In genomic region chr15:48880070-48880634, GRCh38 we compare ENCODE assay signal across 12 cellular contexts. TPM values are rescaled to one million over a fixed set of nuclear protein-coding genes. Genes with fewer than 3 reads are reported as not detected.
A peak's percentile ranks its signal among the peaks of the same experiment; 100 is the strongest.
DNase-seq lines count a peak whose midpoint lies in the region; ATAC-seq and TF ChIP-seq lines count a peak whose summit lies in the region.
"Had no signal": no experiment of that assay in that cellular context is flagged by ENCODE, and none has a peak within 500 bp of the region (broad histone marks: within the 10 kb centered on the region; RNA-seq: fewer than 3 reads in every experiment).

No MANE protein-coding gene starts in this region.

- H3K4me2 ChIP-seq in BLaER1 (peak overlapping the region; percentile 76), GM23338 (peak overlapping the region; percentile 83)

- 66 to 70% methylated on average over 3 of the region's 3 CpGs for WGBS in upper lobe of left lung, 2 donors

- H3F3A ChIP-seq in GM23338 (replicated peaks; ENCODE audit: low read depth), result no peaks in the 10 kb centered on the region

- H3K27ac ChIP-seq in BLaER1 (no peak overlapping the region), GM23338 (ENCODE audit: low read depth) (no peak overlapping the region), iPS-20b (ENCODE audit: low read length) (no peak overlapping the region), upper lobe of left lung (no peak overlapping the region)

- H4K20me1 ChIP-seq in BLaER1, result peaks cover 18% of the 10 kb centered on the region
- H4K20me1 ChIP-seq in GM23338 (replicated peaks; ENCODE audit: insufficient read depth), result no peaks in the 10 kb centered on the region

- H3K27me3 ChIP-seq in BLaER1 (no peaks in the 10 kb centered on the region), GM23338 (ENCODE audit: insufficient read depth) (no peaks in the 10 kb centered on the region), iPS-20b (ENCODE audit: insufficient read depth, low read length) (no peaks in the 10 kb centered on the region), upper lobe of left lung (no peaks in the 10 kb centered on the region)

- intact Hi-C loops in activated T-helper 1 cell treated with anti-CD3 and anti-CD28 coated beads, Interleukin-12 subunit alpha, Interleukin-12 subunit beta, Interleukin-2, Interleukin-4 antibody, amounts not matched to agents 30 ng/mL and 10 ng/mL and 1 ng/mL, durations not matched to agents 14 hours and 24 hours and 36 hours (cut with micrococcal nuclease), result no loop called here
- intact Hi-C loops in Right ventricle myocardium superior (cut with DNase I), result no loop called here

- no peak overlapping the region for H2AFZ ChIP-seq in GM23338

- peaks cover 8% of the 10 kb centered on the region for H3K27me3 Mint-ChIP-seq in GM23338 (ENCODE audit: insufficient read depth, low read depth, poor library complexity)
- H3K27me3 Mint-ChIP-seq in activated T-helper 1 cell treated with anti-CD3 and anti-CD28 coated beads, Interleukin-12 subunit alpha, Interleukin-12 subunit beta, Interleukin-2, Interleukin-4 antibody, amounts not matched to agents 30 ng/mL and 10 ng/mL and 1 ng/mL, durations not matched to agents 14 hours and 24 hours and 36 hours (ENCODE audit: insufficient read depth), result no peaks in the 10 kb centered on the region

- H3K36me3 ChIP-seq in BLaER1, result no peaks in the 10 kb centered on the region
- H3K36me3 ChIP-seq in GM23338 (ENCODE audit: insufficient read depth), result no peaks in the 10 kb centered on the region
- H3K36me3 ChIP-seq in iPS-20b (ENCODE audit: insufficient read depth, low read depth, low read length), result no peaks in the 10 kb centered on the region
- H3K36me3 ChIP-seq in upper lobe of left lung, result no peaks in the 10 kb centered on the region

- H3K9me2 ChIP-seq in GM23338 (ENCODE audit: insufficient read depth), result no peaks in the 10 kb centered on the region

- DNase-seq in GM23338 (ENCODE audit: low spot score) (no peak), upper lobe of left lung (no peak), NCI-H510A treated with DMSO at 0.1 percent for 48 hours (lab: John Stamatoyannopoulos, UW) (no peak), Right ventricle myocardium superior (no peak)
- DNase-seq in activated T-helper 1 cell treated with anti-CD3 and anti-CD28 coated beads, Interleukin-12 subunit alpha, Interleukin-12 subunit beta, Interleukin-2, Interleukin-4 antibody, amounts not matched to agents 30 ng/mL and 10 ng/mL and 1 ng/mL, durations not matched to agents 14 hours and 24 hours and 36 hours (ENCODE audit: low spot score), result no peak
- DNase-seq: activated effector memory CD4-positive, alpha-beta T cell treated with anti-CD3 and anti-CD28 coated beads, Interleukin-2, amount 50 U/mL, for 16 hours; hypothalamus; MM.1S; T1000 had no signal

- no peak for TF ChIP-seq EP300 in upper lobe of left lung (IDR thresholded peaks at IDR 0.05)

- peaks cover 21% of the 10 kb centered on the region for H3K79me2 ChIP-seq in GM23338 (replicated peaks; ENCODE audit: insufficient read depth)

- no peak overlapping the region for H3K27ac Mint-ChIP-seq in GM23338
- peak overlapping the region; percentile 68 for H3K27ac Mint-ChIP-seq in activated T-helper 1 cell treated with anti-CD3 and anti-CD28 coated beads, Interleukin-12 subunit alpha, Interleukin-12 subunit beta, Interleukin-2, Interleukin-4 antibody, amounts not matched to agents 30 ng/mL and 10 ng/mL and 1 ng/mL, durations not matched to agents 14 hours and 24 hours and 36 hours

- TF ChIP-seq CTCF in GM23338 (conservative IDR thresholded peaks at IDR 0.05; ENCODE audit: low read depth in 2 of 2) (no peak), upper lobe of left lung (IDR thresholded peaks at IDR 0.05) (no peak)

- no peak for ATAC-seq in GM23338
- ATAC-seq in HG02642 (IDR thresholded peaks at IDR 0.05; ENCODE audit: poor library complexity, unreplicated experiment), result no peak
- ATAC-seq in upper lobe of left lung (ENCODE audit: low FRiP score in 2 of 2), result no peak
- no peak for ATAC-seq in Right ventricle myocardium superior (ENCODE audit: poor library complexity)

- no peak overlapping the region for H3K4me3 ChIP-seq in BLaER1
- H3K4me3 ChIP-seq in GM23338, result peak overlapping the region; percentile 70
- peak overlapping the region; percentile 95; the same call in 1 of the 2 replicates for H3K4me3 ChIP-seq in iPS-20b (ENCODE audit: low read length)
- no peak overlapping the region for H3K4me3 ChIP-seq in upper lobe of left lung

- no peak for TF ChIP-seq POLR2A in upper lobe of left lung (IDR thresholded peaks at IDR 0.05)

- H3K9me3 ChIP-seq in BLaER1 (no peaks in the 10 kb centered on the region), iPS-20b (ENCODE audit: insufficient read depth, low read depth, low read length) (no peaks in the 10 kb centered on the region), upper lobe of left lung (no peaks in the 10 kb centered on the region)

- H3K4me3 Mint-ChIP-seq in GM23338, result peak overlapping the region; percentile 99
- peak overlapping the region; percentile 99 for H3K4me3 Mint-ChIP-seq in activated T-helper 1 cell treated with anti-CD3 and anti-CD28 coated beads, Interleukin-12 subunit alpha, Interleukin-12 subunit beta, Interleukin-2, Interleukin-4 antibody, amounts not matched to agents 30 ng/mL and 10 ng/mL and 1 ng/mL, durations not matched to agents 14 hours and 24 hours and 36 hours

- H3K4me1 ChIP-seq in BLaER1, result peaks cover 17% of the 10 kb centered on the region
- H3K4me1 ChIP-seq in GM23338 (ENCODE audit: insufficient read depth), result peaks cover 20% of the 10 kb centered on the region
- H3K4me1 ChIP-seq in iPS-20b (ENCODE audit: insufficient read depth, low read length), result no peaks in the 10 kb centered on the region; the same call in 1 of the 2 replicates
- H3K4me1 ChIP-seq in upper lobe of left lung, result peaks cover 9 to 20% (median 16%) of the 10 kb centered on the region in 4 donors

- peaks cover 15% of the 10 kb centered on the region; the same call in 2 of the 3 replicates for H3K4me1 Mint-ChIP-seq in GM23338
- H3K4me1 Mint-ChIP-seq in activated T-helper 1 cell treated with anti-CD3 and anti-CD28 coated beads, Interleukin-12 subunit alpha, Interleukin-12 subunit beta, Interleukin-2, Interleukin-4 antibody, amounts not matched to agents 30 ng/mL and 10 ng/mL and 1 ng/mL, durations not matched to agents 14 hours and 24 hours and 36 hours (ENCODE audit: low read depth), result peaks cover 63% of the 10 kb centered on the region

- H3K36me3 Mint-ChIP-seq in GM23338 (ENCODE audit: low read depth), result peaks cover 5% of the 10 kb centered on the region; the same call in 2 of the 3 replicates
- H3K36me3 Mint-ChIP-seq in activated T-helper 1 cell treated with anti-CD3 and anti-CD28 coated beads, Interleukin-12 subunit alpha, Interleukin-12 subunit beta, Interleukin-2, Interleukin-4 antibody, amounts not matched to agents 30 ng/mL and 10 ng/mL and 1 ng/mL, durations not matched to agents 14 hours and 24 hours and 36 hours (ENCODE audit: low read depth), result peaks cover 55% of the 10 kb centered on the region

- H3K9me3 Mint-ChIP-seq in GM23338, result 0 out of 3 replicates have a peak, but pooled peaks cover 2% of the 10 kb centered on the region
- no peaks in the 10 kb centered on the region for H3K9me3 Mint-ChIP-seq in activated T-helper 1 cell treated with anti-CD3 and anti-CD28 coated beads, Interleukin-12 subunit alpha, Interleukin-12 subunit beta, Interleukin-2, Interleukin-4 antibody, amounts not matched to agents 30 ng/mL and 10 ng/mL and 1 ng/mL, durations not matched to agents 14 hours and 24 hours and 36 hours

- H3K9ac ChIP-seq in BLaER1 (no peak overlapping the region), iPS-20b (ENCODE audit: low read depth, low read length) (no peak overlapping the region)

TF ChIP-seq in GM23338, 12 proteins besides CTCF, POLR2A, EP300 and RAD21 (continues in another document):
- TF ChIP-seq ZNF114 (CRISPR knock-in tag; IDR thresholded peaks at IDR 0.05) (no peak), NANOG (IDR thresholded peaks at IDR 0.05; ENCODE audit: borderline replicate concordance) (no peak), EZH2 (IDR thresholded peaks at IDR 0.05; ENCODE audit: low read depth, unreplicated experiment) (no peak)

RNA-seq across cellular contexts. Expression of gene EID1, which starts 2.2 kb away (rescaled TPM):
- 113 and 119 TPM in 2 replicates for total RNA-seq in GM23338 (2014; rRNA removed; shearing (Covaris generic))
- polyA plus RNA-seq in GM23338 (2016; fragmentation: Nextera tagmentation; extraction: Ambion mirVana), result 257 and 324 TPM in 2 replicates
- 177 and 183 TPM in 2 replicates for total RNA-seq in activated T-helper 1 cell treated with anti-CD3 and anti-CD28 coated beads, Interleukin-12 subunit alpha, Interleukin-12 subunit beta, Interleukin-2, Interleukin-4 antibody, amounts not matched to agents 30 ng/mL and 10 ng/mL and 1 ng/mL, durations not matched to agents 14 hours and 24 hours and 36 hours
- total RNA-seq in upper lobe of left lung (100 to 1,000 TPM in 4 of 6 donors, 10 to 100 TPM in 2; 56.6 to 147 (median 109) TPM), Right ventricle myocardium superior (201 TPM)

Comparison
In these comparisons a context has a peak if more than half of its experiments do, and no peak if none do; other contexts are left out.
1. H3K4me3 ChIP-seq: peak in GM23338 (single experiment) and iPS-20b (single experiment); none in BLaER1 (single experiment) and upper lobe of left lung (0 of 4).